ENCODE assay signal across 17 cellular contexts in the genomic region with DNA sequence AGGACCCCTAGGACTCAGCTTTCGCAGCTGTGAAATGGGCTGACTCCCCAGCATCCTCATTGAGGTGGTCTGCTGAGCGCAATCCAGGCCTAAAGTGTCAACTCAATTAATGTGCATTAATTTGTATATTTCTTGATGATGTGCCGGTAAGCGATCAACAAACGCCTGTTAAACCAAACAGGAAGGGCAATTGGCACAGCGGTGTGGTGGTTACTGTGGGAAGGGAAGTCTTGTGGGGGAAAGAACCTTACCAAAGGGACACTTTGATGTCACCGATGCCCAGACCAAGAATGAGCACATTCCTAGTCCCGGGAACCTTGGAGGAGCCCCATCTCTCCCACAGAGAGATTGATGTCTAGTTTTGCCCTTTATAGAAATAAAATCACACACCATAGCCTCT. TPM values are rescaled to one million over a fixed set of nuclear protein-coding genes. Genes with fewer than 3 reads are reported as not detected.
A peak's percentile ranks its signal among the peaks of the same experiment; 100 is the strongest.
DNase-seq lines count a peak whose midpoint lies in the region; ATAC-seq lines count a peak whose summit lies in the region.
"Had no signal": no experiment of that assay in that cellular context is flagged by ENCODE, and none has a peak within 500 bp of the region (broad histone marks: within the 10 kb centered on the region; RNA-seq: fewer than 3 reads in every experiment).

No MANE protein-coding gene starts in this region.

- H3K27me3 ChIP-seq in Karpas-422 (ENCODE audit: low read length): no peaks in the 10 kb centered on the region

- H3K4me3 Mint-ChIP-seq in activated CD4-positive, alpha-beta T cell treated with anti-CD3 and anti-CD28 coated beads for 36 hours: peak overlapping the region; percentile 92
- peak overlapping the region; percentile 93 for H3K4me3 Mint-ChIP-seq in T-helper 1 cell treated with Interleukin-12 subunit alpha and Interleukin-12 subunit beta and Interleukin-4 antibody, amounts not matched to agents 30 μg/mL and 1 μg/mL, for 36 hours
- H3K4me3 Mint-ChIP-seq in activated naive CD8-positive, alpha-beta T cell: peak overlapping the region; percentile 90

- DNase-seq in activated CD4-positive, alpha-beta T cell treated with anti-CD3 and anti-CD28 coated beads for 36 hours: peak; percentile 52
- DNase-seq in activated CD4-positive, alpha-beta T cell treated with anti-CD3 and anti-CD28 coated beads for 4 hours: no peak
- DNase-seq in SKM-1 (lab: John Stamatoyannopoulos, UW; ENCODE audit: unreplicated experiment) (no peak), Karpas-422 (no peak)
- DNase-seq: kidney glomerular epithelial cell, NCI-H446 had no signal

- no peak overlapping the region for H2AFZ ChIP-seq in Karpas-422 (ENCODE audit: low read length)

- H3K27me3 Mint-ChIP-seq in activated CD4-positive, alpha-beta T cell treated with anti-CD3 and anti-CD28 coated beads for 36 hours: no peaks in the 10 kb centered on the region
- no peaks in the 10 kb centered on the region for H3K27me3 Mint-ChIP-seq in T-helper 1 cell treated with Interleukin-12 subunit alpha and Interleukin-12 subunit beta and Interleukin-4 antibody, amounts not matched to agents 30 μg/mL and 1 μg/mL, for 36 hours (ENCODE audit: low read depth)
- H3K27me3 Mint-ChIP-seq in activated naive CD8-positive, alpha-beta T cell: no peaks in the 10 kb centered on the region

- POLR2A ChIA-PET in activated CD4-positive, alpha-beta T cell treated with anti-CD3 and anti-CD28 coated beads for 36 hours (lab: Charles Lee): interaction anchor here (0.7 to 2.3 kb wide), 2 partner anchors 13 to 98 kb away, joined by 4 to 15 read pairs; partner anchors contain the start of gene RPL18A

- H3K79me2 ChIP-seq in Karpas-422 (ENCODE audit: low read length): no peaks in the 10 kb centered on the region

- no peak overlapping the region for H3K9ac ChIP-seq in Karpas-422 (ENCODE audit: low read length)

- H3K27ac ChIP-seq in skin epidermis (peak overlapping the region in 13 of 21 experiments; percentile 80 to 99 (median 91)), Karpas-422 (ENCODE audit: low read length) (no peak overlapping the region)
- H3K27ac ChIP-seq: 22Rv1, breast epithelium, suprapubic skin had no signal

- H3K9me3 ChIP-seq in Karpas-422 (ENCODE audit: low read length): no peaks in the 10 kb centered on the region
- H3K9me3 ChIP-seq: breast epithelium, suprapubic skin had no signal

- no peaks in the 10 kb centered on the region for H3K9me3 Mint-ChIP-seq in activated CD4-positive, alpha-beta T cell treated with anti-CD3 and anti-CD28 coated beads for 36 hours (ENCODE audit: low read depth)
- no peaks in the 10 kb centered on the region for H3K9me3 Mint-ChIP-seq in T-helper 1 cell treated with Interleukin-12 subunit alpha and Interleukin-12 subunit beta and Interleukin-4 antibody, amounts not matched to agents 30 μg/mL and 1 μg/mL, for 36 hours
- no peaks in the 10 kb centered on the region for H3K9me3 Mint-ChIP-seq in activated naive CD8-positive, alpha-beta T cell (ENCODE audit: low read depth)

- peaks cover 62% of the 10 kb centered on the region for H3K4me1 Mint-ChIP-seq in activated CD4-positive, alpha-beta T cell treated with anti-CD3 and anti-CD28 coated beads for 36 hours
- peaks cover 52% of the 10 kb centered on the region for H3K4me1 Mint-ChIP-seq in T-helper 1 cell treated with Interleukin-12 subunit alpha and Interleukin-12 subunit beta and Interleukin-4 antibody, amounts not matched to agents 30 μg/mL and 1 μg/mL, for 36 hours (ENCODE audit: low read depth)
- H3K4me1 Mint-ChIP-seq in activated naive CD8-positive, alpha-beta T cell (ENCODE audit: low read depth): peaks cover 56% of the 10 kb centered on the region

- H3K27ac Mint-ChIP-seq in activated CD4-positive, alpha-beta T cell treated with anti-CD3 and anti-CD28 coated beads for 36 hours: peak overlapping the region; percentile 98
- peak overlapping the region; percentile 91 for H3K27ac Mint-ChIP-seq in T-helper 1 cell treated with Interleukin-12 subunit alpha and Interleukin-12 subunit beta and Interleukin-4 antibody, amounts not matched to agents 30 μg/mL and 1 μg/mL, for 36 hours
- peak overlapping the region; percentile 98 for H3K27ac Mint-ChIP-seq in activated naive CD8-positive, alpha-beta T cell

- H3K4me2 ChIP-seq in Karpas-422 (ENCODE audit: low read depth, low read length, poor library complexity, severe bottlenecking): no peak overlapping the region

- intact Hi-C loops in activated CD4-positive, alpha-beta T cell treated with anti-CD3 and anti-CD28 coated beads for 36 hours (cut with DNase I, micrococcal nuclease): loop anchor here in 1 of 2 experiments (5.0 kb wide), 2 partner anchors 334 to 1519 kb away; partner anchors contain the start of gene PGLS

- peaks cover 52% of the 10 kb centered on the region for H3K36me3 Mint-ChIP-seq in activated CD4-positive, alpha-beta T cell treated with anti-CD3 and anti-CD28 coated beads for 36 hours (ENCODE audit: low read depth)
- H3K36me3 Mint-ChIP-seq in T-helper 1 cell treated with Interleukin-12 subunit alpha and Interleukin-12 subunit beta and Interleukin-4 antibody, amounts not matched to agents 30 μg/mL and 1 μg/mL, for 36 hours (ENCODE audit: low read depth): peaks cover 44% of the 10 kb centered on the region
- no peaks in the 10 kb centered on the region for H3K36me3 Mint-ChIP-seq in activated naive CD8-positive, alpha-beta T cell

- H4K20me1 ChIP-seq in Karpas-422 (ENCODE audit: insufficient read depth, low read depth, low read length): no peaks in the 10 kb centered on the region

- H3K4me1 ChIP-seq in Karpas-422 (ENCODE audit: low read length): peaks cover 16% of the 10 kb centered on the region
- H3K4me1 ChIP-seq: breast epithelium had no signal

- H3K4me3 ChIP-seq in skin epidermis: peak overlapping the region in 6 of 7 experiments; percentile 19 to 41 (median 37)
- H3K4me3 ChIP-seq in Karpas-422 (ENCODE audit: low read length): no peak overlapping the region
- H3K4me3 ChIP-seq: suprapubic skin had no signal

- H3K9me2 ChIP-seq in Karpas-422 (replicated peaks; ENCODE audit: insufficient read depth, low read length): no peaks in the 10 kb centered on the region

- no peaks in the 10 kb centered on the region for H3K36me3 ChIP-seq in Karpas-422 (ENCODE audit: insufficient read depth, low read length)
- H3K36me3 ChIP-seq: breast epithelium, suprapubic skin had no signal

- ATAC-seq in activated CD4-positive, alpha-beta T cell treated with anti-CD3 and anti-CD28 coated beads for 36 hours: no peak
- ATAC-seq in HG03095 (IDR thresholded peaks at IDR 0.05; ENCODE audit: unreplicated experiment): no peak
- ATAC-seq: Panc1 had no signal

- CTCF ChIA-PET in activated CD4-positive, alpha-beta T cell treated with anti-CD3 and anti-CD28 coated beads for 36 hours (lab: Charles Lee): interaction anchor here (1.0 kb wide), 1 partner anchor 10 kb away, joined by 5 read pairs; no protein-coding TSS in a partner anchor

RNA-seq across cellular contexts. Expression of gene JAK3, which starts 1.6 kb away (rescaled TPM):
- total RNA-seq in activated CD4-positive, alpha-beta T cell treated with anti-CD3 and anti-CD28 coated beads for 36 hours: 100 to 1,000 TPM; 174 to 180 TPM
- 5.7 and 9.5 TPM in 2 replicates for total RNA-seq in Karpas-422 (2014; rRNA removed; shearing (Covaris generic); ENCODE audit: low replicate concordance)

RNA-seq across cellular contexts. Expression of gene RPL18A, which starts 13.6 kb away (rescaled TPM):
- 1,000 to 10,000 TPM; 3,109 to 3,329 TPM for total RNA-seq in activated CD4-positive, alpha-beta T cell treated with anti-CD3 and anti-CD28 coated beads for 36 hours
- 1,678 and 2,364 TPM in 2 replicates for total RNA-seq in Karpas-422 (2014; rRNA removed; shearing (Covaris generic); ENCODE audit: low replicate concordance)

RNA-seq across cellular contexts. Expression of gene INSL3, which starts 24.8 kb away (rescaled TPM):
- 1 to 10 TPM; 6.9 to 9.7 TPM for total RNA-seq in activated CD4-positive, alpha-beta T cell treated with anti-CD3 and anti-CD28 coated beads for 36 hours
- not detected in 2 replicates for total RNA-seq in Karpas-422 (2014; rRNA removed; shearing (Covaris generic); ENCODE audit: low replicate concordance)
- total RNA-seq: endothelial cell of umbilical vein, glomerular endothelial cell, HT-29, suprapubic skin had no signal

RNA-seq across cellular contexts. Expression of gene SLC5A5, which starts 25.6 kb away (rescaled TPM):
- 1 to 10 TPM; 1.0 to 1.3 TPM for total RNA-seq in activated CD4-positive, alpha-beta T cell treated with anti-CD3 and anti-CD28 coated beads for 36 hours
- not detected in 2 replicates for total RNA-seq in Karpas-422 (2014; rRNA removed; shearing (Covaris generic); ENCODE audit: low replicate concordance)
- total RNA-seq: breast epithelium, endothelial cell of umbilical vein, glomerular endothelial cell, HT-29, suprapubic skin had no signal

RNA-seq across cellular contexts. Expression of gene B3GNT3, which starts 51.2 kb away (rescaled TPM):
- under 1 TPM; 0.75 to 0.95 TPM for total RNA-seq in activated CD4-positive, alpha-beta T cell treated with anti-CD3 and anti-CD28 coated beads for 36 hours
- not detected in 2 replicates for total RNA-seq in Karpas-422 (2014; rRNA removed; shearing (Covaris generic); ENCODE audit: low replicate concordance)
- total RNA-seq: endothelial cell of umbilical vein, glomerular endothelial cell had no signal

Comparison
In these comparisons a context has a peak if more than half of its experiments do, and no peak if none do; other contexts are left out.
1. RNA of gene JAK3, which starts 1.6 kb away (total RNA-seq): 174 to 180 TPM in activated CD4-positive, alpha-beta T cell treated with anti-CD3 and anti-CD28 coated beads for 36 hours; 5.7 to 9.5 TPM in Karpas-422; every median in the first group is over 10 times any median in the second.
2. Peak in every context shown above with its lines, with median percentiles within 50 percentile points of each other: H3K27ac Mint-ChIP-seq and H3K4me3 Mint-ChIP-seq.